ENCODE assay signal across 8 cellular contexts in genomic region chr17:385195-385835, GRCh38. TPM values are rescaled to one million over a fixed set of nuclear protein-coding genes. Genes with fewer than 3 reads are reported as not detected.
A peak's percentile ranks its signal among the peaks of the same experiment; 100 is the strongest.
DNase-seq lines count a peak whose midpoint lies in the region; ATAC-seq, FAIRE-seq and TF ChIP-seq lines count a peak whose summit lies in the region.

No MANE protein-coding gene starts in this region.

- H3K9me3 Mint-ChIP-seq in H9 (peaks cover 8 to 15% of the 10 kb centered on the region in 2 experiments), HFFc6 (peaks cover 5% of the 10 kb centered on the region; the same call in 1 of the 2 replicates)

- no peak overlapping the region for H2BK20ac ChIP-seq in H9 (ENCODE audit: low read depth, low read length, poor library complexity, severe bottlenecking)

- no peak overlapping the region for H2BK12ac ChIP-seq in H9 (ENCODE audit: insufficient read length, low read depth, low read length)

- no peak; the same call in 2 of the 3 replicates for TF ChIP-seq CTCF in H9 (conservative IDR thresholded peaks at IDR 0.05)
- no peak for TF ChIP-seq CTCF in foreskin keratinocyte (conservative IDR thresholded peaks at IDR 0.05)
- no peak for TF ChIP-seq CTCF in pancreas (IDR thresholded peaks at IDR 0.05)
- TF ChIP-seq CTCF in HFFc6 (IDR thresholded peaks at IDR 0.05), result no peak

- no peak overlapping the region for H3K9ac ChIP-seq in H9 (ENCODE audit: extremely low read depth, insufficient read length, low read length)

- no peak overlapping the region for H2BK15ac ChIP-seq in H9 (ENCODE audit: low read depth, low read length)

- no peak for FAIRE-seq in pancreas (lab: Jason Lieb, UNC)

- H2BK5ac ChIP-seq in H9 (ENCODE audit: insufficient read length, low read length), result no peak overlapping the region

- no peak overlapping the region; the same call in 1 of the 2 replicates for H3K14ac ChIP-seq in H9 (ENCODE audit: insufficient read depth, low read length)

- WGBS in H9 (ENCODE audit: extremely low coverage, insufficient read length, low lambda C conversion rate), result no CpG with 5 or more reads among the region's 69 CpGs
- WGBS in pancreas, 2 donors, result 5 to 9% methylated on average over 41 to 69 of the region's 69 CpGs

- no peak overlapping the region for H3K23ac ChIP-seq in H9 (ENCODE audit: insufficient read length, low read depth, low read length)

- no peak overlapping the region for H4K8ac ChIP-seq in H9 (replicated peaks; ENCODE audit: insufficient read length, low read depth, low read length)

- H3K27me3 ChIP-seq in H9 (ENCODE audit: insufficient read depth, low read length) (peaks cover 10% of the 10 kb centered on the region; the same call in 1 of the 2 replicates), foreskin keratinocyte (peaks cover 24% of the 10 kb centered on the region), pancreas (no peaks in the 10 kb centered on the region)

- no peaks in the 10 kb centered on the region for H4K20me1 ChIP-seq in H9 (ENCODE audit: control insufficient read depth, insufficient read depth, insufficient read length)

- H3K27ac ChIP-seq in H9 (ENCODE audit: insufficient read length, low read depth, low read length), result no peak overlapping the region
- H3K27ac ChIP-seq in foreskin keratinocyte, result no peak overlapping the region
- H3K27ac ChIP-seq in pancreas, result peak overlapping the region in 3 of 4 donors; percentile 39 to 52 (median 50)

- H2BK120ac ChIP-seq in H9 (ENCODE audit: low read depth, low read length, poor library complexity, severe bottlenecking), result no peak overlapping the region

- H3K27ac Mint-ChIP-seq in H9, result no peak overlapping the region
- no peak overlapping the region for H3K27ac Mint-ChIP-seq in HFFc6

- no peak overlapping the region for H4K5ac ChIP-seq in H9 (ENCODE audit: insufficient read length, low read depth, low read length)

- H2AK5ac ChIP-seq in H9 (ENCODE audit: insufficient read length, low read length), result no peak overlapping the region

- ATAC-seq in foreskin keratinocyte, result peak; percentile 23
- peak; percentile 52 to 65 (median 54) for ATAC-seq in pancreas
- no peak for ATAC-seq in GM21529 (IDR thresholded peaks at IDR 0.05; ENCODE audit: unreplicated experiment)

- no peaks in the 10 kb centered on the region; the same call in 1 of the 2 replicates for H3K4me1 ChIP-seq in H9 (ENCODE audit: insufficient read depth, low read length)
- H3K4me1 ChIP-seq in foreskin keratinocyte, result no peaks in the 10 kb centered on the region
- peaks cover 0 to 10% (median 0%) of the 10 kb centered on the region in 3 donors for H3K4me1 ChIP-seq in pancreas

- DNase-seq in AG08395 (ENCODE audit: low spot score) (peak; percentile 39), H9 (peak; percentile 63), foreskin keratinocyte (no peak), pancreas (peak in 5 of 6 donors; percentile 53 to 83 (median 65)), HFFc6 (no peak), cortex of kidney (lab: John Stamatoyannopoulos, UW) (no peak)
- DNase-seq in activated CD8-positive, alpha-beta memory T cell treated with anti-CD3 and anti-CD28 coated beads, Interleukin-2, amount 50 U/mL, for 4 hours, result peak; percentile 24

- no peak overlapping the region for H3K18ac ChIP-seq in H9 (ENCODE audit: insufficient read length, low read depth, low read length)

- H3K27me3 Mint-ChIP-seq in H9 (ENCODE audit: low read depth) (peaks cover 70% of the 10 kb centered on the region), HFFc6 (ENCODE audit: insufficient read depth) (peaks cover 11% of the 10 kb centered on the region)

- no peak overlapping the region for H3T11ph ChIP-seq in H9 (ENCODE audit: low read length)

- no peak overlapping the region for H3K56ac ChIP-seq in H9 (ENCODE audit: insufficient read length, low read depth, low read length)

- no peak overlapping the region for H3K4ac ChIP-seq in H9 (ENCODE audit: low read depth, low read length)

- no peaks in the 10 kb centered on the region for H3K36me3 ChIP-seq in pancreas

- H3K23me2 ChIP-seq in H9 (ENCODE audit: insufficient read length, low read depth, low read length, poor library complexity, severe bottlenecking), result peaks cover 4% of the 10 kb centered on the region

- peak overlapping the region; percentile 37 to 60 (median 44) for H3K4me3 ChIP-seq in pancreas

- H3K79me2 ChIP-seq in H9 (ENCODE audit: insufficient read depth, low read length), result no peaks in the 10 kb centered on the region

- no peak overlapping the region for H2AFZ ChIP-seq in H9 (ENCODE audit: low read length)

- H3K9me3 ChIP-seq in H9 (ENCODE audit: control insufficient read depth, low read depth, low read length) (no peaks in the 10 kb centered on the region), pancreas (no peaks in the 10 kb centered on the region)

- H3K4me1 Mint-ChIP-seq in H9, result peaks cover 34 to 49% of the 10 kb centered on the region in 2 experiments
- H3K4me1 Mint-ChIP-seq in HFFc6 (ENCODE audit: low read depth), result peaks cover 22% of the 10 kb centered on the region

- H3K36me3 Mint-ChIP-seq in H9 (ENCODE audit: insufficient read depth in 1 of 3, low read depth in 3 of 3) (peaks cover 3 to 11% (median 5%) of the 10 kb centered on the region in 3 experiments; a peak in 6 of 7 replicates), HFFc6 (ENCODE audit: low read depth) (no peaks in the 10 kb centered on the region)

- H4K91ac ChIP-seq in H9 (ENCODE audit: insufficient read length, low read depth, low read length), result no peak overlapping the region

- intact Hi-C loops in pancreas (cut with DNase I), result loop anchor here in 1 of 3 donors (5.0 to 10.0 kb wide), 2 partner anchors 81 to 238 kb away; no protein-coding TSS in a partner anchor

- H3K4me3 Mint-ChIP-seq in H9 (peak overlapping the region; percentile 54 to 73), HFFc6 (no peak overlapping the region)

- H3K4me2 ChIP-seq in H9 (ENCODE audit: insufficient read depth, insufficient read length, low read length), result peak overlapping the region; percentile 67

- no peaks in the 10 kb centered on the region for H3K79me1 ChIP-seq in H9 (ENCODE audit: insufficient read depth, low read depth, low read length, poor library complexity, severe bottlenecking)

RNA-seq across cellular contexts. Expression of gene RPH3AL, which starts 32.7 kb away (rescaled TPM):
- total RNA-seq in H9 (2021) (2.3 and 3.0 TPM in 2 replicates), foreskin keratinocyte (0.41 and 0.60 TPM in 2 replicates), pancreas (10 to 100 TPM; 45.1 to 89.1 (median 61.7) TPM)
- polyA plus RNA-seq in foreskin keratinocyte (0.46 and 0.49 TPM in 2 replicates), pancreas (10 to 100 TPM; 43.4 to 46.5 TPM)
- 1 to 10 TPM; 1.4 to 2.4 (median 2.0) TPM for total RNA-seq in HFFc6 (2021; fragmentation: NEBNext Ultra II Directional; extraction: Animal tissue kit (Norgen Biotek cat#: 25700))

Comparison
In these comparisons a context has a peak if more than half of its experiments do, and no peak if none do; other contexts are left out.
1. DNase-seq: peak in AG08395 (single experiment), H9 (single experiment), activated CD8-positive, alpha-beta memory T cell treated with anti-CD3 and anti-CD28 coated beads, Interleukin-2, amount 50 U/mL, for 4 hours (single experiment) and pancreas (5 of 6); none in foreskin keratinocyte (0 of 2), HFFc6 (single experiment) and cortex of kidney (single experiment).
2. H3K27ac ChIP-seq: peak in pancreas (3 of 4); none in H9 (single experiment) and foreskin keratinocyte (single experiment).
3. RNA of gene RPH3AL, which starts 32.7 kb away (total RNA-seq): 45.1 to 89.1 TPM in pancreas; 2.3 to 3.0 TPM in H9, 1.4 to 2.4 TPM in HFFc6 and 0.41 to 0.60 TPM in foreskin keratinocyte; every median in the first group is over 10 times any median in the second.